In genomic region chr2:8413589-8414135, GRCh38 we compare ENCODE assay signal across 19 cellular contexts.
A peak's percentile ranks its signal among the peaks of the same experiment; 100 is the strongest.
DNase-seq lines count a peak whose midpoint lies in the region; ATAC-seq, FAIRE-seq and TF ChIP-seq lines count a peak whose summit lies in the region.
"Had no signal": no experiment of that assay in that cellular context is flagged by ENCODE, and none has a peak within 500 bp of the region (broad histone marks: within the 10 kb centered on the region; RNA-seq: fewer than 3 reads in every experiment).

No MANE protein-coding gene starts in this region.

- SMC1A ChIA-PET in GM12878 (lab: Charles Lee; ENCODE audit: uncharacterized antibody, unreplicated experiment): interaction anchor here (0.7 to 20.6 kb wide), 8 partner anchors 8 to 985 kb away, joined by 3 to 352 read pairs (median 4); no protein-coding TSS in a partner anchor

- no peak for TF ChIP-seq POLR2A in GM12878 (IDR thresholded peaks at IDR 0.05; ENCODE audit: low read depth, low read length)
- no peak for TF ChIP-seq POLR2A in erythroblast (IDR thresholded peaks at IDR 0.05; ENCODE audit: low read length)

- no peaks in the 10 kb centered on the region for H3K36me3 ChIP-seq in GM12878 (ENCODE audit: control insufficient read depth in 2 of 2, insufficient read depth in 2 of 2, low read length in 1 of 2)

- H3K27me3 Mint-ChIP-seq in natural killer cell (ENCODE audit: low read depth in 2 of 2): no peaks in the 10 kb centered on the region
- H3K27me3 Mint-ChIP-seq in natural killer cell treated with Interleukin-12 subunit alpha and Interleukin-12 subunit beta and Interleukin-15 and Interleukin-18, amount 100 ng/mL, for 72 hours: no peaks in the 10 kb centered on the region
- H3K27me3 Mint-ChIP-seq: T-cell had no signal

- H3K4me3 Mint-ChIP-seq in natural killer cell: no peak overlapping the region
- H3K4me3 Mint-ChIP-seq in natural killer cell treated with Interleukin-12 subunit alpha and Interleukin-12 subunit beta and Interleukin-15 and Interleukin-18, amount 100 ng/mL, for 72 hours: no peak overlapping the region
- H3K4me3 Mint-ChIP-seq: activated B cell treated with CpG ODN at 0.5 μM for 24 hours; activated CD8-positive, alpha-beta memory T cell treated with anti-CD3 and anti-CD28 coated beads, Interleukin-2, amount 10 ng/mL, durations not matched to agents 7 days and 5 days; T-cell had no signal

- RAD21 ChIA-PET in GM12878 (lab: Charles Lee; ENCODE audit: unreplicated experiment): interaction anchor here (1.0 to 3.9 kb wide), 5 partner anchors 32 to 136 kb away, joined by 3 to 26 read pairs (median 3); no protein-coding TSS in a partner anchor

- TF ChIP-seq EP300 in GM12878 (IDR thresholded peaks at IDR 0.05; ENCODE audit: borderline replicate concordance in 1 of 2, control insufficient read depth in 1 of 2, low read depth in 2 of 2, low read length in 2 of 2): no peak

- in situ Hi-C loops in GM12878 (cut with MboI): no loop called here

- no peak overlapping the region for H2AFZ ChIP-seq in GM12878 (ENCODE audit: control insufficient read depth, low read depth, low read length)

- H3K4me1 ChIP-seq in GM12878 (ENCODE audit: control insufficient read depth, insufficient read depth, low read length): peaks cover 24% of the 10 kb centered on the region
- H3K4me1 ChIP-seq: foreskin keratinocyte had no signal

- no peak overlapping the region for H3K4me2 ChIP-seq in GM12878 (ENCODE audit: control insufficient read depth, insufficient read depth)

- TF ChIP-seq RAD21 in GM12878 (IDR thresholded peaks at IDR 0.05; ENCODE audit: insufficient read depth, low read depth, low read length): no peak

- no peak for FAIRE-seq in GM12878 (lab: Jason Lieb, UNC)
- FAIRE-seq: G401.6 had no signal

- H3K9ac ChIP-seq in GM12878 (ENCODE audit: control insufficient read depth, insufficient read depth, low read length): no peak overlapping the region

- ATAC-seq in natural killer cell: peak in 1 of 3 donors; percentile 29
- no peak for ATAC-seq in natural killer cell treated with Interleukin-12 subunit alpha and Interleukin-12 subunit beta and Interleukin-15 and Interleukin-18, amount 100 ng/mL, for 72 hours
- no peak for ATAC-seq in GM12878
- ATAC-seq: activated CD8-positive, alpha-beta memory T cell treated with anti-CD3 and anti-CD28 coated beads, Interleukin-2, amount 10 ng/mL, durations not matched to agents 7 days and 5 days; foreskin keratinocyte; T-cell had no signal

- no peak for TF ChIP-seq CTCF in natural killer cell (IDR thresholded peaks at IDR 0.05)
- TF ChIP-seq CTCF in GM12878 (IDR thresholded peaks at IDR 0.05 in 2 of 3, conservative IDR thresholded peaks at IDR 0.05 in 1 of 3; ENCODE audit: control insufficient read depth in 2 of 3, extremely low read depth in 1 of 3, insufficient read depth in 1 of 3, low read depth in 3 of 3, low read length in 3 of 3): no peak

- DNase-seq in natural killer cell (no peak), GM12878 (ENCODE audit: low read depth, low spot score) (no peak), mucosa of gallbladder (ENCODE audit: low spot score) (peak; percentile 69), NCI-H524 treated with DMSO at 0.1 percent for 48 hours (lab: John Stamatoyannopoulos, UW) (no peak), erythroblast (lab: John Stamatoyannopoulos, UW) (no peak), NCI-H2029 treated with DMSO at 0.1 percent for 48 hours (lab: John Stamatoyannopoulos, UW) (no peak)
- DNase-seq in natural killer cell treated with Interleukin-12 subunit alpha and Interleukin-12 subunit beta and Interleukin-15 and Interleukin-18, amount 100 ng/mL, for 72 hours (ENCODE audit: low spot score): no peak
- no peak for DNase-seq in stimulated activated naive CD4-positive, alpha-beta T cell (lab: John Stamatoyannopoulos, UW)
- DNase-seq: activated B cell treated with CpG ODN at 0.5 μM for 24 hours; activated CD8-positive, alpha-beta memory T cell treated with anti-CD3 and anti-CD28 coated beads, Interleukin-2, amount 10 ng/mL, durations not matched to agents 7 days and 5 days; activated naive CD4-positive, alpha-beta T cell treated with Interleukin-2 at 50 U/mL for 16 hours; COR-L47; foreskin keratinocyte; Karpas-422; midbrain; NCI-H1694; NCI-H446; T-cell had no signal

- intact Hi-C loops in natural killer cell (cut with micrococcal nuclease) (loop anchor here (5.0 kb wide), 1 partner anchor 66 kb away; no protein-coding TSS in a partner anchor), GM12878 (cut with micrococcal nuclease; ENCODE audit: unreplicated experiment) (no loop called here)

- no peak overlapping the region for H3K27ac ChIP-seq in GM12878 (ENCODE audit: control insufficient read depth, insufficient read depth)
- H3K27ac ChIP-seq: foreskin keratinocyte had no signal

- H3K27ac Mint-ChIP-seq in natural killer cell: peak overlapping the region; percentile 41 to 60
- H3K27ac Mint-ChIP-seq in natural killer cell treated with Interleukin-12 subunit alpha and Interleukin-12 subunit beta and Interleukin-15 and Interleukin-18, amount 100 ng/mL, for 72 hours: peak overlapping the region in 1 of 2 donors; percentile 59
- H3K27ac Mint-ChIP-seq: activated B cell treated with CpG ODN at 0.5 μM for 24 hours; activated CD8-positive, alpha-beta memory T cell treated with anti-CD3 and anti-CD28 coated beads, Interleukin-2, amount 10 ng/mL, durations not matched to agents 7 days and 5 days; T-cell had no signal

- BruUV-seq in GM12878 (replicated peaks; lab: Mats Ljungman, UMichigan): no TSS peak

- peaks cover 4% of the 10 kb centered on the region for H3K36me3 Mint-ChIP-seq in natural killer cell
- no peaks in the 10 kb centered on the region for H3K36me3 Mint-ChIP-seq in natural killer cell treated with Interleukin-12 subunit alpha and Interleukin-12 subunit beta and Interleukin-15 and Interleukin-18, amount 100 ng/mL, for 72 hours
- H3K36me3 Mint-ChIP-seq: T-cell had no signal

- POLR2A ChIA-PET in GM12878 (lab: Charles Lee): interaction anchor here (0.6 to 2.3 kb wide), 3 partner anchors 20 to 270 kb away, joined by 3 to 7 read pairs (median 3); no protein-coding TSS in a partner anchor

- CTCF ChIA-PET in GM12878 (lab: Yijun Ruan, JAX): no interaction called here

- H3K79me2 ChIP-seq in GM12878 (ENCODE audit: control insufficient read depth, insufficient read depth, low read length): no peaks in the 10 kb centered on the region

- H4K20me1 ChIP-seq in GM12878 (ENCODE audit: control insufficient read depth, insufficient read depth): no peaks in the 10 kb centered on the region; the same call in 1 of the 2 replicates

- no peaks in the 10 kb centered on the region for H3K9me3 Mint-ChIP-seq in natural killer cell
- H3K9me3 Mint-ChIP-seq in natural killer cell treated with Interleukin-12 subunit alpha and Interleukin-12 subunit beta and Interleukin-15 and Interleukin-18, amount 100 ng/mL, for 72 hours: peaks cover 2% of the 10 kb centered on the region
- H3K9me3 Mint-ChIP-seq: activated B cell treated with CpG ODN at 0.5 μM for 24 hours, T-cell had no signal

- H3K27me3 ChIP-seq in GM12878 (replicated peaks in 1 of 2; ENCODE audit: control insufficient read depth in 2 of 2, insufficient read depth in 2 of 2, low read length in 1 of 2): no peaks in the 10 kb centered on the region
- H3K27me3 ChIP-seq: foreskin keratinocyte had no signal

- no peak overlapping the region for H3K4me3 ChIP-seq in GM12878

- 64% methylated on average over 6 of the region's 6 CpGs for WGBS in GM12878 (ENCODE audit: insufficient coverage, insufficient replicate concordance, low lambda C conversion rate, missing lambda C conversion rate)

- no peaks in the 10 kb centered on the region; the same call in 2 of the 3 replicates for H3K9me3 ChIP-seq in GM12878 (replicated peaks; ENCODE audit: control insufficient read depth, insufficient read depth, low read length)

- peaks cover 65 to 80% of the 10 kb centered on the region in 2 donors for H3K4me1 Mint-ChIP-seq in natural killer cell
- peaks cover 65 to 71% of the 10 kb centered on the region in 2 donors for H3K4me1 Mint-ChIP-seq in natural killer cell treated with Interleukin-12 subunit alpha and Interleukin-12 subunit beta and Interleukin-15 and Interleukin-18, amount 100 ng/mL, for 72 hours (ENCODE audit: low read depth in 2 of 2)

TF ChIP-seq in GM12878, 131 proteins besides CTCF, POLR2A, EP300 and RAD21:
- TF ChIP-seq E4F1 (IDR thresholded peaks at IDR 0.05; ENCODE audit: borderline replicate concordance, partially characterized antibody) (peak; percentile 7), ZBTB33 (IDR thresholded peaks at IDR 0.05) (peak; percentile 9; the same call in 1 of the 2 replicates), TBL1XR1 (IDR thresholded peaks at IDR 0.05; ENCODE audit: low read depth, low read length) (no peak)
